ENCODE assay signal across 21 cellular contexts in genomic region chrX:48560681-48561080, GRCh38.
"Had no signal": no experiment of that assay in that cellular context is flagged by ENCODE, and none has a peak within 500 bp of the region (broad histone marks: within the 10 kb centered on the region; RNA-seq: fewer than 3 reads in every experiment).

No MANE protein-coding gene starts in this region.

- H3K9me3 ChIP-seq: left ventricle myocardium inferior, mucosa of descending colon, ovary, right atrium auricular region, right lobe of liver, tibial nerve, uterus had no signal

- H3K27ac Mint-ChIP-seq: natural killer cell treated with Interleukin-12 subunit alpha and Interleukin-12 subunit beta and Interleukin-15 and Interleukin-18, amount 100 ng/mL, for 72 hours; progenitor cell of endocrine pancreas; type B pancreatic cell had no signal

- H3K4me1 ChIP-seq: right atrium auricular region, right lobe of liver, tibial nerve, uterus had no signal

- H3K4me3 Mint-ChIP-seq: naive thymus-derived CD4-positive, alpha-beta T cell; natural killer cell treated with Interleukin-12 subunit alpha and Interleukin-12 subunit beta and Interleukin-15 and Interleukin-18, amount 100 ng/mL, for 72 hours; stimulated activated naive CD8-positive, alpha-beta T cell treated with anti-CD3 and anti-CD28 coated beads, Interleukin-15, amount 100 ng/mL, for 72 hours; type B pancreatic cell had no signal

- DNase-seq: islet precursor cell; left ventricle myocardium inferior; midbrain; mucosa of descending colon; naive thymus-derived CD4-positive, alpha-beta T cell; right lobe of liver; stimulated activated CD4-positive, alpha-beta T cell treated with anti-CD3 and anti-CD28 coated beads, Interleukin-1b, Interleukin-23, amount 100 ng/mL, for 48 hours; stimulated activated CD4-positive, alpha-beta T cell treated with anti-CD3 and anti-CD28 coated beads, Interleukin-4, amount 100 ng/mL, for 1 hour; stimulated activated naive CD4-positive, alpha-beta T cell treated with Interleukin-2 at 50 U/mL for 16 hours; stimulated activated naive CD8-positive, alpha-beta T cell treated with anti-CD3 and anti-CD28 coated beads, Interleukin-15, amount 100 ng/mL, for 72 hours; substantia nigra; uterus had no signal

- H3K36me3 Mint-ChIP-seq: natural killer cell treated with Interleukin-12 subunit alpha and Interleukin-12 subunit beta and Interleukin-15 and Interleukin-18, amount 100 ng/mL, for 72 hours; type B pancreatic cell had no signal

- H3K4me1 Mint-ChIP-seq: naive thymus-derived CD4-positive, alpha-beta T cell; stimulated activated naive CD8-positive, alpha-beta T cell treated with anti-CD3 and anti-CD28 coated beads, Interleukin-15, amount 100 ng/mL, for 72 hours had no signal

- H3K4me2 ChIP-seq: hepatocyte, smooth muscle cell had no signal

- H3K9me3 Mint-ChIP-seq: naive thymus-derived CD4-positive, alpha-beta T cell; natural killer cell treated with Interleukin-12 subunit alpha and Interleukin-12 subunit beta and Interleukin-15 and Interleukin-18, amount 100 ng/mL, for 72 hours; stimulated activated naive CD8-positive, alpha-beta T cell treated with anti-CD3 and anti-CD28 coated beads, Interleukin-15, amount 100 ng/mL, for 72 hours; type B pancreatic cell had no signal

- ATAC-seq: mucosa of descending colon; naive thymus-derived CD4-positive, alpha-beta T cell; natural killer cell treated with Interleukin-12 subunit alpha and Interleukin-12 subunit beta and Interleukin-15 and Interleukin-18, amount 100 ng/mL, for 72 hours; stimulated activated naive CD8-positive, alpha-beta T cell treated with anti-CD3 and anti-CD28 coated beads, Interleukin-15, amount 100 ng/mL, for 72 hours had no signal

- H3K27ac ChIP-seq: hepatocyte, left ventricle myocardium inferior, ovary, right atrium auricular region, right lobe of liver, tibial nerve, uterus had no signal

- H3K27me3 Mint-ChIP-seq: naive thymus-derived CD4-positive, alpha-beta T cell; natural killer cell treated with Interleukin-12 subunit alpha and Interleukin-12 subunit beta and Interleukin-15 and Interleukin-18, amount 100 ng/mL, for 72 hours; progenitor cell of endocrine pancreas; stimulated activated naive CD8-positive, alpha-beta T cell treated with anti-CD3 and anti-CD28 coated beads, Interleukin-15, amount 100 ng/mL, for 72 hours; type B pancreatic cell had no signal

- H3K4me3 ChIP-seq: hepatocyte, left ventricle myocardium inferior, lung, mucosa of descending colon, ovary, right atrium auricular region, right lobe of liver, smooth muscle cell, tibial nerve, uterus had no signal

- H3K36me3 ChIP-seq: ovary, uterus had no signal

- H3K27me3 ChIP-seq: hepatocyte, ovary, right atrium auricular region, right lobe of liver, tibial nerve, uterus had no signal

- H2AFZ ChIP-seq: hepatocyte had no signal
